In the genomic region with DNA sequence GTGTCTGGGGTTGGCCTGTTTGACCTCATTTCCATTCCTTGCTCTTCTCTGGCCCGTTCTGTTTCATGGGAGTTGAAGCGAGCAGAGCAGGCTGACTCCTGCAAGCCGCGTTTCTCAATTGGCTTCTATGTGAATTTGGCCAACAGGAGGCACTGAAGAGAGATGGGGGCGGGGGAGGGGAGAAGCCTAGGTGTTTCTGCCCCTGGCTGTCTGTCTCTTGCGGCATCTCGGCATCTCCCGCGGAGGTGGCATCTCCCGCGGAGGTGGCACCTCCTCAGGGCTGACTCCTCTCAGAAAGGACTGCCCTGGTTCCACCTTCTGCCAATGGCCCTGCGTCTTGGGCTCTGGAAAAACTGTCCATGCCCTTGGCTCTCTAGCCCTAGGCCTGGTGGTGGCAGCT, we compare ENCODE assay signal across 15 cellular contexts.
"Had no signal": no experiment of that assay in that cellular context is flagged by ENCODE, and none has a peak within 500 bp of the region (broad histone marks: within the 10 kb centered on the region; RNA-seq: fewer than 3 reads in every experiment).

No MANE protein-coding gene starts in this region.

- DNase-seq: activated CD4-positive, alpha-beta memory T cell treated with anti-CD3 and anti-CD28 coated beads for 36 hours; activated effector memory CD4-positive, alpha-beta T cell treated with anti-CD3 and anti-CD28 coated beads, Interleukin-2, amount 50 U/mL, for 16 hours; activated T-cell treated with anti-CD3 and anti-CD28 coated beads, Interleukin-2, amount 50 U/mL, for 4 hours; heart left ventricle; lower lobe of right lung; midbrain; right cardiac atrium; stimulated activated CD4-positive, alpha-beta T cell treated with anti-CD3 and anti-CD28 coated beads, Interleukin-1b, Interleukin-23, amount 100 ng/mL, for 48 hours; stimulated activated naive B cell treated with anti-CD40 and anti-IgM and Interleukin-4, amounts not matched to agents 10 μg/mL and 1 μg/mL and 100 μg/mL, for 72 hours had no signal

- FAIRE-seq: colon, frontal cortex had no signal

- H3K4me3 ChIP-seq: breast epithelium, heart left ventricle, lower lobe of right lung, tibial nerve, vagina had no signal

- H3K9me3 ChIP-seq: breast epithelium, heart left ventricle, lower lobe of right lung, tibial nerve, vagina had no signal

- H3K4me1 ChIP-seq: breast epithelium, lower lobe of right lung, vagina had no signal

- H3K9me3 Mint-ChIP-seq: activated CD4-positive, alpha-beta memory T cell treated with anti-CD3 and anti-CD28 coated beads for 36 hours; activated T-cell treated with anti-CD3 and anti-CD28 coated beads, Interleukin-2, amount 50 U/mL, for 4 hours; stimulated activated naive B cell treated with anti-CD40 and anti-IgM and Interleukin-4, amounts not matched to agents 10 μg/mL and 1 μg/mL and 100 μg/mL, for 72 hours had no signal

- ATAC-seq: activated T-cell treated with anti-CD3 and anti-CD28 coated beads, Interleukin-2, amount 50 U/mL, for 4 hours; heart left ventricle; lower lobe of right lung; right cardiac atrium; stimulated activated naive B cell treated with anti-CD40 and anti-IgM and Interleukin-4, amounts not matched to agents 10 μg/mL and 1 μg/mL and 100 μg/mL, for 72 hours had no signal

- H3K36me3 ChIP-seq: breast epithelium, heart left ventricle, lower lobe of right lung, tibial nerve, vagina had no signal

- H3K27me3 ChIP-seq: breast epithelium, heart left ventricle, tibial nerve, vagina had no signal

- H3K27ac ChIP-seq: breast epithelium, heart left ventricle, lower lobe of right lung, tibial nerve, vagina had no signal

- H3K27ac Mint-ChIP-seq: activated CD4-positive, alpha-beta memory T cell treated with anti-CD3 and anti-CD28 coated beads for 36 hours; activated naive CD8-positive, alpha-beta T cell; stimulated activated naive B cell treated with anti-CD40 and anti-IgM and Interleukin-4, amounts not matched to agents 10 μg/mL and 1 μg/mL and 100 μg/mL, for 72 hours had no signal

- H3K36me3 Mint-ChIP-seq: activated CD4-positive, alpha-beta memory T cell treated with anti-CD3 and anti-CD28 coated beads for 36 hours; activated naive CD8-positive, alpha-beta T cell; stimulated activated naive B cell treated with anti-CD40 and anti-IgM and Interleukin-4, amounts not matched to agents 10 μg/mL and 1 μg/mL and 100 μg/mL, for 72 hours had no signal

- H3K4me1 Mint-ChIP-seq: stimulated activated naive B cell treated with anti-CD40 and anti-IgM and Interleukin-4, amounts not matched to agents 10 μg/mL and 1 μg/mL and 100 μg/mL, for 72 hours had no signal

- H3K4me3 Mint-ChIP-seq: activated CD4-positive, alpha-beta memory T cell treated with anti-CD3 and anti-CD28 coated beads for 36 hours; activated naive CD8-positive, alpha-beta T cell; activated T-cell treated with anti-CD3 and anti-CD28 coated beads, Interleukin-2, amount 50 U/mL, for 4 hours; stimulated activated naive B cell treated with anti-CD40 and anti-IgM and Interleukin-4, amounts not matched to agents 10 μg/mL and 1 μg/mL and 100 μg/mL, for 72 hours had no signal
